ENCODE assay signal across 13 cellular contexts in the genomic region with DNA sequence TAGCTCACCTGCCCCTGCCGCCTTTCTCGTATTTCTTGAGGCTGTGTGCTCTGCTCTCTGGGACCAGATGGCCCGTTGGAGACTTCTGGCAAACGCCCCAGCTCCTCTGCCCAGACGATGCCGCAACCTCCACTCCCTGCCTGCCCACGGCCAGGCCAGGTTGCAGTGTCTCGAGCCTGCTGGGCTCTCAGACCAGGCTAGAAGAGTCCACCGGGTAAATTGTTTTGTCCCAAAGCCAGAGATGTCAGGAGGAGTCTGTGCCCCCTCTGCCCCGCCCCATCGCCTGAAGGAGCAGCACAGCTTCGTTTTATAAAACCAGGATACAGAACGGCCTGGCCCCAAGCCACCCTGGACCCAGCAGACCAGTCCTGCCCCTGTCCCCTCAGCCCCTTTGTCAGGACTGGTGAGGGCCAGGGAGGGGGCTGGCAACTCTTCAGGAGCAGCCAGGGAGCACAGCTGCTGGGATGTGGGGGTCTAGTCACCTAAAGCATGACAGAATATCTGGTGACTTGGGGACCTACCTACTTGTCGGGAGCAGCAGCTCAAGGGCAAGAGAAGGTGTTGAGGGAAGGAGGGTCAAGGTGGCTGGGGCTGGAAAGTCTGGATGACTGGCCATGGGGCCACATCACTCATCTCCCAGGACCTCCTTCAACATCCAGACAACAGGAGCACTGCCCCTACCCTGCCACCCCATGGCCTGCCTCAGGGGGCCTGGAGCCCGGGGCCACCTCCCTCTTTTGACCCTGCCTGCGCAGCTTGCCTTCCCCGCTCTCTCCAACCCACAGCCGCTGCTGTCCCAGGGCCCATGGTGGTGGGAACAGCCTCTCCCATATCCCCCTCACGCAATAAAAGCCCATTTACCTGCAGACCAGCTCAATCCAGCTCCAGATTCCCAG. TPM values are rescaled to one million over a fixed set of nuclear protein-coding genes. Genes with fewer than 3 reads are reported as not detected.
DNase-seq lines count a peak whose midpoint lies in the region; ATAC-seq and TF ChIP-seq lines count a peak whose summit lies in the region.
"Had no signal": no experiment of that assay in that cellular context is flagged by ENCODE, and none has a peak within 500 bp of the region (broad histone marks: within the 10 kb centered on the region; RNA-seq: fewer than 3 reads in every experiment).

No MANE protein-coding gene starts in this region.

- TF ChIP-seq CTCF in testis (IDR thresholded peaks at IDR 0.05), result no peak

- WGBS in testis, 2 donors, result 59 to 65% methylated on average over 11 to 19 of the region's 19 CpGs

- no peak overlapping the region for H3K27ac ChIP-seq in testis

- H3K27me3 Mint-ChIP-seq in activated naive CD4-positive, alpha-beta T cell treated with anti-CD3 and anti-CD28 coated beads, Interleukin-2, amount 10 ng/mL, durations not matched to agents 7 days and 5 days, result peaks cover 4% of the 10 kb centered on the region
- H3K27me3 Mint-ChIP-seq in immature natural killer cell (ENCODE audit: low read depth in 3 of 3), result peaks cover 2 to 9% (median 5%) of the 10 kb centered on the region in 3 donors
- H3K27me3 Mint-ChIP-seq: activated B cell treated with CpG ODN at 0.5 μM for 24 hours had no signal

- TF ChIP-seq POLR2A in testis (IDR thresholded peaks at IDR 0.05), result no peak

- H3K9me3 Mint-ChIP-seq in activated naive CD4-positive, alpha-beta T cell treated with anti-CD3 and anti-CD28 coated beads, Interleukin-2, amount 10 ng/mL, durations not matched to agents 7 days and 5 days, result no peaks in the 10 kb centered on the region
- H3K9me3 Mint-ChIP-seq in activated naive CD4-positive, alpha-beta T cell treated with anti-CD3 and anti-CD28 coated beads, Interleukin-2, amount 50 U/mL, for 72 hours, result no peaks in the 10 kb centered on the region
- H3K9me3 Mint-ChIP-seq in immature natural killer cell, result no peaks in the 10 kb centered on the region
- H3K9me3 Mint-ChIP-seq: activated B cell treated with CpG ODN at 0.5 μM for 24 hours had no signal

- H3K36me3 Mint-ChIP-seq in activated naive CD4-positive, alpha-beta T cell treated with anti-CD3 and anti-CD28 coated beads, Interleukin-2, amount 10 ng/mL, durations not matched to agents 7 days and 5 days, result peaks cover 2% of the 10 kb centered on the region
- H3K36me3 Mint-ChIP-seq in activated naive CD4-positive, alpha-beta T cell treated with anti-CD3 and anti-CD28 coated beads, Interleukin-2, amount 50 U/mL, for 72 hours, result no peaks in the 10 kb centered on the region
- no peaks in the 10 kb centered on the region for H3K36me3 Mint-ChIP-seq in immature natural killer cell

- no peak overlapping the region for H3K4me3 Mint-ChIP-seq in activated naive CD4-positive, alpha-beta T cell treated with anti-CD3 and anti-CD28 coated beads, Interleukin-2, amount 10 ng/mL, durations not matched to agents 7 days and 5 days
- H3K4me3 Mint-ChIP-seq in immature natural killer cell, result peak overlapping the region; percentile 36 to 76 (median 56)
- H3K4me3 Mint-ChIP-seq: activated B cell treated with CpG ODN at 0.5 μM for 24 hours had no signal

- H3K4me1 ChIP-seq in testis, result peaks cover 16% of the 10 kb centered on the region

- H3K27ac Mint-ChIP-seq in activated naive CD4-positive, alpha-beta T cell treated with anti-CD3 and anti-CD28 coated beads, Interleukin-2, amount 10 ng/mL, durations not matched to agents 7 days and 5 days, result peak overlapping the region; percentile 47
- no peak overlapping the region for H3K27ac Mint-ChIP-seq in activated naive CD4-positive, alpha-beta T cell treated with anti-CD3 and anti-CD28 coated beads, Interleukin-2, amount 50 U/mL, for 72 hours
- H3K27ac Mint-ChIP-seq in immature natural killer cell, result peak overlapping the region; percentile 89 to 94 (median 92)
- H3K27ac Mint-ChIP-seq: activated B cell treated with CpG ODN at 0.5 μM for 24 hours had no signal

- peaks cover 72% of the 10 kb centered on the region for H3K4me1 Mint-ChIP-seq in activated naive CD4-positive, alpha-beta T cell treated with anti-CD3 and anti-CD28 coated beads, Interleukin-2, amount 10 ng/mL, durations not matched to agents 7 days and 5 days
- H3K4me1 Mint-ChIP-seq in immature natural killer cell, result peaks cover 78 to 93% of the 10 kb centered on the region in 2 donors

- DNase-seq in activated naive CD4-positive, alpha-beta T cell treated with anti-CD3 and anti-CD28 coated beads, Interleukin-2, amount 10 ng/mL, durations not matched to agents 7 days and 5 days, result no peak
- no peak for DNase-seq in activated naive CD4-positive, alpha-beta T cell treated with anti-CD3 and anti-CD28 coated beads, Interleukin-2, amount 50 U/mL, for 72 hours (ENCODE audit: low spot score in 2 of 2)
- DNase-seq in NCI-H69 (lab: John Stamatoyannopoulos, UW) (peak; percentile 84), immature natural killer cell (no peak), testis (peak; percentile 44), ecto neural progenitor cell (ENCODE audit: low spot score) (no peak)
- no peak for DNase-seq in stimulated activated naive CD8-positive, alpha-beta T cell treated with anti-CD3 and anti-CD28 coated beads, Interleukin-15, Interleukin-2, amounts not matched to agents 100 U/mL and 50 U/mL, for 24 hours
- DNase-seq: activated B cell treated with CpG ODN at 0.5 μM for 24 hours, midbrain had no signal

- intact Hi-C loops in testis (cut with DNase I; ENCODE audit: low total_unique reads), result no loop called here

- CTCF ChIA-PET in activated naive CD4-positive, alpha-beta T cell treated with anti-CD3 and anti-CD28 coated beads, Interleukin-2, amount 10 ng/mL, durations not matched to agents 7 days and 5 days (lab: Charles Lee), result interaction anchor here (0.9 to 2.3 kb wide), 5 partner anchors 11 to 17 kb away, joined by 3 to 8 read pairs (median 4); no protein-coding TSS in a partner anchor

- ATAC-seq in activated naive CD4-positive, alpha-beta T cell treated with anti-CD3 and anti-CD28 coated beads, Interleukin-2, amount 50 U/mL, for 72 hours, result no peak
- no peak for ATAC-seq in HG03135 (IDR thresholded peaks at IDR 0.05; ENCODE audit: unreplicated experiment)
- ATAC-seq in stimulated activated naive CD8-positive, alpha-beta T cell treated with anti-CD3 and anti-CD28 coated beads, Interleukin-15, Interleukin-2, amounts not matched to agents 100 U/mL and 50 U/mL, for 24 hours, result no peak
- ATAC-seq: HCT116, Panc1 had no signal

- H3K27me3 ChIP-seq in testis, result no peaks in the 10 kb centered on the region

- H3K9me3 ChIP-seq in testis, result no peaks in the 10 kb centered on the region

- no peaks in the 10 kb centered on the region for H3K36me3 ChIP-seq in testis (ENCODE audit: low read depth, missing control alignments)

- H3K4me3 ChIP-seq in testis, result no peak overlapping the region
- H3K4me3 ChIP-seq: skin epidermis had no signal

RNA-seq across cellular contexts. Expression of gene LBR, which starts 33.9 kb away (rescaled TPM):
- total RNA-seq in activated naive CD4-positive, alpha-beta T cell treated with anti-CD3 and anti-CD28 coated beads, Interleukin-2, amount 50 U/mL, for 72 hours, result 100 to 1,000 TPM; 161 to 174 TPM
- polyA plus RNA-seq in immature natural killer cell (100 to 1,000 TPM in 2 of 3 donors, 10 to 100 TPM in 1; 100.0 to 136 (median 117) TPM), testis (ENCODE audit: insufficient read depth, low read depth, low replicate concordance) (40.3 TPM)
- total RNA-seq in testis, result 10 to 100 TPM; 31.7 to 39.9 TPM

Comparison
In these comparisons a context has a peak if more than half of its experiments do, and no peak if none do; other contexts are left out.
1. H3K27ac Mint-ChIP-seq: peak in activated naive CD4-positive, alpha-beta T cell treated with anti-CD3 and anti-CD28 coated beads, Interleukin-2, amount 10 ng/mL, durations not matched to agents 7 days and 5 days (single experiment) and immature natural killer cell (6 of 6); none in activated naive CD4-positive, alpha-beta T cell treated with anti-CD3 and anti-CD28 coated beads, Interleukin-2, amount 50 U/mL, for 72 hours (0 of 2).
2. DNase-seq: peak in NCI-H69 (single experiment) and testis (single experiment); none in activated naive CD4-positive, alpha-beta T cell treated with anti-CD3 and anti-CD28 coated beads, Interleukin-2, amount 10 ng/mL, durations not matched to agents 7 days and 5 days (single experiment), activated naive CD4-positive, alpha-beta T cell treated with anti-CD3 and anti-CD28 coated beads, Interleukin-2, amount 50 U/mL, for 72 hours (0 of 2), immature natural killer cell (0 of 3), ecto neural progenitor cell (single experiment) and stimulated activated naive CD8-positive, alpha-beta T cell treated with anti-CD3 and anti-CD28 coated beads, Interleukin-15, Interleukin-2, amounts not matched to agents 100 U/mL and 50 U/mL, for 24 hours (single experiment).